In genomic region chr9:2132484-2133082, GRCh38 we compare ENCODE assay signal across 8 cellular contexts.
A peak's percentile ranks its signal among the peaks of the same experiment; 100 is the strongest.
DNase-seq lines count a peak whose midpoint lies in the region; ATAC-seq, FAIRE-seq and TF ChIP-seq lines count a peak whose summit lies in the region.
"Had no signal": no experiment of that assay in that cellular context is flagged by ENCODE, and none has a peak within 500 bp of the region (broad histone marks: within the 10 kb centered on the region; RNA-seq: fewer than 3 reads in every experiment).

No MANE protein-coding gene starts in this region.

- no TSS peak for BruUV-seq in K562 (replicated peaks; lab: Mats Ljungman, UMichigan)

- TF ChIP-seq CTCF in K562 (IDR thresholded peaks at IDR 0.05 in 2 of 3, conservative IDR thresholded peaks at IDR 0.05 in 1 of 3; ENCODE audit: insufficient read depth in 2 of 3, low read depth in 1 of 3, low read length in 3 of 3) (peak in 2 of 3 experiments; percentile 18 to 39; a peak in 2 of 6 replicates), right lobe of liver (IDR thresholded peaks at IDR 0.05) (peak; percentile 60 to 68 (median 64))

- no peak for TF ChIP-seq EP300 in K562 (IDR thresholded peaks at IDR 0.05; ENCODE audit: low read length)

- H3K9ac ChIP-seq in K562 (ENCODE audit: insufficient read depth in 1 of 2, low read depth in 2 of 2, low read length in 2 of 2) = no peak overlapping the region

- WGBS in K562 (ENCODE audit: insufficient coverage, low coverage, missing lambda C conversion rate) = 42% methylated on average over 2 of the region's 3 CpGs
- WGBS in right lobe of liver (ENCODE audit: insufficient coverage, low coverage, low lambda C conversion rate, missing lambda C conversion rate) = 64% methylated on average over 3 of the region's 3 CpGs

- POLR2A ChIA-PET in K562 (lab: Yijun Ruan, JAX) = interaction anchor here (1.3 kb wide), 1 partner anchor 17 kb away, joined by 3 read pairs; no protein-coding TSS in a partner anchor

- H4K20me1 ChIP-seq in K562 (replicated peaks; ENCODE audit: control insufficient read depth, insufficient read depth, low read length) = no peaks in the 10 kb centered on the region

- H2AFZ ChIP-seq in K562 (ENCODE audit: low read depth, low read length) = no peak overlapping the region

- H3K9me3 ChIP-seq in K562 (replicated peaks; ENCODE audit: control insufficient read depth, insufficient read depth, low read depth, low read length) (no peaks in the 10 kb centered on the region), right lobe of liver (no peaks in the 10 kb centered on the region)

- no peaks in the 10 kb centered on the region for H3K27me3 ChIP-seq in K562 (ENCODE audit: control insufficient read depth in 2 of 2, insufficient read depth in 2 of 2, low read length in 2 of 2)
- no peaks in the 10 kb centered on the region for H3K27me3 ChIP-seq in right lobe of liver

- no peak for TF ChIP-seq POLR2A in K562 (conservative IDR thresholded peaks at IDR 0.05)
- TF ChIP-seq POLR2A in right lobe of liver (IDR thresholded peaks at IDR 0.05) = no peak

- FAIRE-seq in K562 (lab: Jason Lieb, UNC) = no peak

- H3K4me1 ChIP-seq in K562 (replicated peaks in 1 of 2; ENCODE audit: control insufficient read depth in 2 of 2, insufficient read depth in 2 of 2, low read length in 2 of 2) (no peaks in the 10 kb centered on the region), right lobe of liver (peaks cover 0 to 2% (median under 1%) of the 10 kb centered on the region in 4 donors)

- CTCF ChIA-PET in K562 (lab: Yijun Ruan, JAX; ENCODE audit: low intra/inter-chr PET ratio) = no interaction called here

- ATAC-seq in K562 (no peak), right lobe of liver (peak in 3 of 4 donors; percentile 43 to 72 (median 52)), HG03378 (IDR thresholded peaks at IDR 0.05; ENCODE audit: unreplicated experiment) (no peak)

- H3K4me3 ChIP-seq in K562 (no peak overlapping the region), right lobe of liver (no peak overlapping the region)
- H3K4me3 ChIP-seq: skin epidermis had no signal

- DNase-seq in GM03348 (ENCODE audit: low spot score) (peak; percentile 68), NCI-H146 (lab: John Stamatoyannopoulos, UW) (peak; percentile 23), K562 (ENCODE audit: extremely low read depth in 1 of 4, low spot score in 3 of 4) (peak in 3 of 4 experiments; percentile 2 to 7 (median 6)), right lobe of liver (no peak), NCI-H510A (lab: John Stamatoyannopoulos, UW) (no peak)
- DNase-seq in central memory CD4-positive, alpha-beta T cell = no peak

- H3K36me3 ChIP-seq in K562 (ENCODE audit: control insufficient read depth, insufficient read depth, low read length) = 0 out of 3 replicates have a peak, but pooled peaks cover 4% of the 10 kb centered on the region
- H3K36me3 ChIP-seq in right lobe of liver = peaks cover 0 to 18% (median 2%) of the 10 kb centered on the region in 4 donors

- H3K27ac ChIP-seq in K562 (ENCODE audit: extremely low read depth, low read depth, low read length) (no peak overlapping the region), right lobe of liver (no peak overlapping the region)
- H3K27ac ChIP-seq: skin epidermis had no signal

- H3K79me2 ChIP-seq in K562 (ENCODE audit: control insufficient read depth, insufficient read depth, low read length) = no peaks in the 10 kb centered on the region

- H3K4me2 ChIP-seq in K562 (ENCODE audit: insufficient read depth, low read length) = no peak overlapping the region

- in situ Hi-C loops in K562 (cut with MboI) = no loop called here

- TF ChIP-seq RAD21 in K562 (CRISPR knock-in tag; conservative IDR thresholded peaks at IDR 0.05 in 1 of 2, IDR thresholded peaks at IDR 0.05 in 1 of 2) = peak; percentile 15 to 43; a peak in 3 of 4 replicates

- intact Hi-C loops in K562 (cut with micrococcal nuclease) (no loop called here), right lobe of liver (cut with DNase I) (no loop called here)

- no peaks in the 10 kb centered on the region for H3K9me1 ChIP-seq in K562 (ENCODE audit: control insufficient read depth, insufficient read depth, low read length)

TF ChIP-seq in K562, 482 proteins besides CTCF, POLR2A, EP300 and RAD21:
- TF ChIP-seq SREBF1 (IDR thresholded peaks at IDR 0.05; ENCODE audit: borderline replicate concordance, low read depth, low read length) (no peak), ZSCAN29 (IDR thresholded peaks at IDR 0.05) (no peak), NCOA4 (IDR thresholded peaks at IDR 0.05; ENCODE audit: partially characterized antibody) (no peak), SRSF9 (IDR thresholded peaks at IDR 0.05; ENCODE audit: borderline replicate concordance, low read depth, low read length) (no peak), MIER1 (IDR thresholded peaks at IDR 0.05; ENCODE audit: low read depth) (no peak), ZNF311 (CRISPR knock-in tag; IDR thresholded peaks at IDR 0.05) (no peak), TCF7 (IDR thresholded peaks at IDR 0.05; ENCODE audit: borderline replicate concordance) (no peak), NCOA1 (IDR thresholded peaks at IDR 0.05; ENCODE audit: low read depth) (no peak), ZC3H8 (IDR thresholded peaks at IDR 0.05) (no peak), ZNF121 (CRISPR knock-in tag; conservative IDR thresholded peaks at IDR 0.05) (no peak), ZNF175 (CRISPR knock-in tag; IDR thresholded peaks at IDR 0.05; ENCODE audit: low read depth) (no peak), YBX1 (IDR thresholded peaks at IDR 0.05) (no peak), TCF3 (CRISPR knock-in tag; IDR thresholded peaks at IDR 0.05) (no peak), SAFB (IDR thresholded peaks at IDR 0.05; ENCODE audit: borderline replicate concordance, low read depth, low read length) (no peak), POLR3A (IDR thresholded peaks at IDR 0.05; ENCODE audit: borderline replicate concordance, extremely low read depth, insufficient read depth, insufficient read length) (no peak), SETDB1 (IDR thresholded peaks at IDR 0.05; ENCODE audit: low read length) (no peak)
- TF ChIP-seq, protein P1, sequence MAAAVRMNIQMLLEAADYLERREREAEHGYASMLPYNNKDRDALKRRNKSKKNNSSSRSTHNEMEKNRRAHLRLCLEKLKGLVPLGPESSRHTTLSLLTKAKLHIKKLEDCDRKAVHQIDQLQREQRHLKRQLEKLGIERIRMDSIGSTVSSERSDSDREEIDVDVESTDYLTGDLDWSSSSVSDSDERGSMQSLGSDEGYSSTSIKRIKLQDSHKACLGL (CRISPR knock-in tag; IDR thresholded peaks at IDR 0.05; ENCODE audit: borderline replicate concordance, poor library complexity, severe bottlenecking) = no peak

Comparison
In these comparisons a context has a peak if more than half of its experiments do, and no peak if none do; other contexts are left out.
1. DNase-seq: peak in GM03348 (single experiment), NCI-H146 (single experiment) and K562 (3 of 4); none in right lobe of liver (0 of 3), central memory CD4-positive, alpha-beta T cell (single experiment) and NCI-H510A (single experiment).
2. ATAC-seq: peak in right lobe of liver (3 of 4); none in K562 (single experiment) and HG03378 (single experiment).